ENCODE assay signal across 1 cellular context in genomic region chr7:128378637-128379036, GRCh38.
TF ChIP-seq lines count a peak whose summit lies in the region.

No MANE protein-coding gene starts in this region.

TF ChIP-seq in K562, 482 proteins besides CTCF, POLR2A, EP300 and RAD21:
- TF ChIP-seq SPI1 (IDR thresholded peaks at IDR 0.05; ENCODE audit: borderline replicate concordance, low read depth, low read length) (peak; percentile 64; the same call in 1 of the 2 replicates), KAT7 (CRISPR knock-in tag; IDR thresholded peaks at IDR 0.05; ENCODE audit: borderline replicate concordance) (no peak)
